Comparison of ENCODE assay signal across 12 cellular contexts in the genomic region with DNA sequence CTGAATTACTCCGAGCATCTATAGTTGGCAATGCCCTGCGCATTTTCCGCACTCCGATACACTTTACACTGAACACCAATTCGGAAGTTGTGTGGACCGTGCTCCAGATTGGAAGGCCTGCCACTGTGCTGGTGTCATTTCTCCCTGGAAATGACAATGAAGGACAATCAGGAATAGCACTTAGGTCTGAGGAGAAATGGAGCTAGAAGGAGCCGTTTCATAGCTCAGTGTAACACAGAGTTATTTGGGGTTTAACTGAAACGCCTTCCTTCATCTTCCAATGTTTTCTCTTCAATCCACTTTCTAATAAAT. TPM values are rescaled to one million over a fixed set of nuclear protein-coding genes. Genes with fewer than 3 reads are reported as not detected.
A peak's percentile ranks its signal among the peaks of the same experiment; 100 is the strongest.
DNase-seq lines count a peak whose midpoint lies in the region; ATAC-seq and TF ChIP-seq lines count a peak whose summit lies in the region.
"Had no signal": no experiment of that assay in that cellular context is flagged by ENCODE, and none has a peak within 500 bp of the region (broad histone marks: within the 10 kb centered on the region; RNA-seq: fewer than 3 reads in every experiment).

No MANE protein-coding gene starts in this region.

- dilution Hi-C loops in mammary epithelial cell (cut with HindIII; ENCODE audit: low sequenced_read_pairs), result no loop called here

- no peaks in the 10 kb centered on the region for H4K20me1 ChIP-seq in mammary epithelial cell (ENCODE audit: insufficient read depth, low read length)
- H4K20me1 ChIP-seq in OCI-LY7 (ENCODE audit: insufficient read depth, low read length), result no peaks in the 10 kb centered on the region

- H2AFZ ChIP-seq in mammary epithelial cell (ENCODE audit: low read depth, low read length), result peak overlapping the region; percentile 98
- no peak overlapping the region for H2AFZ ChIP-seq in OCI-LY7 (ENCODE audit: low read length)

- intact Hi-C loops in mammary epithelial cell (cut with micrococcal nuclease), result loop anchor here (1.0 to 5.0 kb wide), 2 partner anchors 16 to 47 kb away; no protein-coding TSS in a partner anchor
- intact Hi-C loops in left lung (cut with DNase I), result no loop called here
- intact Hi-C loops in OCI-LY7 (cut with micrococcal nuclease; ENCODE audit: unreplicated experiment), result no loop called here

- H3K4me2 ChIP-seq in mammary epithelial cell (ENCODE audit: insufficient read depth, low read depth, low read length) (peak overlapping the region; percentile 98), skeletal muscle satellite cell (ENCODE audit: low read length) (peak overlapping the region; percentile 86), OCI-LY7 (ENCODE audit: low read length) (no peak overlapping the region)

- ATAC-seq in left lung, result no peak
- no peak for ATAC-seq in HG03354 (IDR thresholded peaks at IDR 0.05; ENCODE audit: poor library complexity, severe bottlenecking, unreplicated experiment)

- H3K4me1 ChIP-seq in mammary epithelial cell (ENCODE audit: insufficient read depth, low read length), result peaks cover 42% of the 10 kb centered on the region
- H3K4me1 ChIP-seq in left lung, result peaks cover 0 to 13% of the 10 kb centered on the region in 2 donors
- H3K4me1 ChIP-seq in skeletal muscle satellite cell (ENCODE audit: control insufficient read depth, insufficient read depth, low read length), result peaks cover 7% of the 10 kb centered on the region
- no peaks in the 10 kb centered on the region for H3K4me1 ChIP-seq in OCI-LY7 (ENCODE audit: insufficient read depth, low read length, poor library complexity, severe bottlenecking)

- H3K9ac ChIP-seq in mammary epithelial cell (ENCODE audit: insufficient read depth, low read length) (peak overlapping the region; percentile 59), skeletal muscle satellite cell (ENCODE audit: low read depth, low read length) (no peak overlapping the region)

- H3K36me3 ChIP-seq in H7 (replicated peaks; ENCODE audit: control insufficient read depth, insufficient read depth, low read length) (no peaks in the 10 kb centered on the region), mammary epithelial cell (ENCODE audit: insufficient read depth, low read length) (no peaks in the 10 kb centered on the region), left lung (no peaks in the 10 kb centered on the region), skeletal muscle satellite cell (ENCODE audit: insufficient read depth, low read length) (no peaks in the 10 kb centered on the region), OCI-LY7 (ENCODE audit: insufficient read depth, low read length) (no peaks in the 10 kb centered on the region)
- H3K36me3 ChIP-seq: gastroesophageal sphincter had no signal

- H3K4me3 ChIP-seq in H7 (ENCODE audit: insufficient read depth, low read depth, low read length), result peak overlapping the region; percentile 70
- H3K4me3 ChIP-seq in mammary epithelial cell (replicated peaks in 1 of 3; ENCODE audit: insufficient read depth in 1 of 3, low read depth in 2 of 3, low read length in 3 of 3), result peak overlapping the region; percentile 57 to 66 (median 57)
- H3K4me3 ChIP-seq in left lung, result peak overlapping the region; percentile 50 to 51
- H3K4me3 ChIP-seq in skeletal muscle satellite cell (ENCODE audit: low read length), result peak overlapping the region; percentile 70
- no peak overlapping the region for H3K4me3 ChIP-seq in OCI-LY7 (ENCODE audit: low read depth, low read length, poor library complexity, severe bottlenecking)

- H3K79me2 ChIP-seq in mammary epithelial cell (ENCODE audit: insufficient read depth, low read length) (no peaks in the 10 kb centered on the region), OCI-LY7 (ENCODE audit: insufficient read depth, low read depth, low read length) (no peaks in the 10 kb centered on the region)

- in situ Hi-C loops in mammary epithelial cell (cut with MboI; ENCODE audit: low sequenced_read_pairs in 2 of 2), result no loop called here
- in situ Hi-C loops in ACHN (cut with HindIII; ENCODE audit: low pct_ligation_motif_present, low pct_unique_long_range_greater_than_20kb, low sequenced_read_pairs), result no loop called here

- CTCF ChIA-PET in mammary epithelial cell (lab: Charles Lee; ENCODE audit: low non-redundant PET) (no interaction called here), OCI-LY7 (lab: Charles Lee; ENCODE audit: unreplicated experiment) (interaction anchor here (0.9 kb wide), 1 partner anchor 565 kb away, joined by 3 read pairs; the partner anchor contains the start of gene ENPP5)

- H3K9me3 ChIP-seq in mammary epithelial cell (replicated peaks; ENCODE audit: insufficient read depth, low read length) (no peaks in the 10 kb centered on the region), left lung (no peaks in the 10 kb centered on the region), skeletal muscle satellite cell (replicated peaks; ENCODE audit: low read length) (no peaks in the 10 kb centered on the region), OCI-LY7 (ENCODE audit: low read length) (no peaks in the 10 kb centered on the region)
- H3K9me3 ChIP-seq: gastroesophageal sphincter had no signal

- 10% methylated on average over 7 of the region's 8 CpGs for WGBS in mammary epithelial cell (ENCODE audit: low coverage, missing lambda C conversion rate)

- peak overlapping the region; percentile 55 for H3K27ac ChIP-seq in mammary epithelial cell (ENCODE audit: insufficient read depth, low read depth, low read length)
- H3K27ac ChIP-seq in left lung, result peak overlapping the region in 1 of 2 donors; percentile 48
- no peak overlapping the region for H3K27ac ChIP-seq in OCI-LY7 (ENCODE audit: low read depth, low read length, poor library complexity, severe bottlenecking)
- H3K27ac ChIP-seq: gastroesophageal sphincter had no signal

- peaks cover 37% of the 10 kb centered on the region for H3K27me3 ChIP-seq in H7 (ENCODE audit: control insufficient read depth, insufficient read depth, low read length)
- H3K27me3 ChIP-seq in mammary epithelial cell (ENCODE audit: insufficient read depth, low read length), result no peaks in the 10 kb centered on the region
- H3K27me3 ChIP-seq in left lung, result peaks cover 21 to 54% of the 10 kb centered on the region in 2 donors
- peaks cover 39% of the 10 kb centered on the region for H3K27me3 ChIP-seq in skeletal muscle satellite cell (ENCODE audit: control insufficient read depth, insufficient read depth, low read length)

- no TSS peak for BruUV-seq in mammary epithelial cell (replicated peaks; lab: Mats Ljungman, UMichigan)
- no TSS peak for BruUV-seq in OCI-LY7 (replicated peaks; lab: Mats Ljungman, UMichigan)

- no peak for DNase-seq in H7
- DNase-seq in mammary epithelial cell, result no peak
- no peak for DNase-seq in left lung
- DNase-seq in NCI-H748 treated with DMSO at 0.1 percent for 48 hours (lab: John Stamatoyannopoulos, UW), result no peak
- no peak for DNase-seq in OCI-LY7 (ENCODE audit: low spot score)
- no peak for DNase-seq in ACHN
- DNase-seq: activated CD4-positive, alpha-beta T cell treated with anti-CD3 and anti-CD28 coated beads for 4 hours; amniotic stem cell had no signal

- TF ChIP-seq CTCF in mammary epithelial cell (conservative IDR thresholded peaks at IDR 0.05 in 1 of 2, IDR thresholded peaks at IDR 0.05 in 1 of 2; ENCODE audit: extremely low read depth in 1 of 2, insufficient read depth in 1 of 2, low read depth in 1 of 2, low read length in 2 of 2) (no peak), left lung (IDR thresholded peaks at IDR 0.05) (no peak), OCI-LY7 (conservative IDR thresholded peaks at IDR 0.05; ENCODE audit: low read length) (no peak)

- POLR2A ChIA-PET in OCI-LY7 (lab: Charles Lee), result interaction anchor here (1.1 kb wide), 1 partner anchor 11 kb away, joined by 3 read pairs; the partner anchor contains the start of gene ANKRD66

- H3K9me2 ChIP-seq in OCI-LY7 (ENCODE audit: insufficient read depth, low read length), result no peaks in the 10 kb centered on the region

RNA-seq across cellular contexts. Expression of gene PLA2G7, which starts 0.5 kb away (rescaled TPM):
- total RNA-seq in H7 (2014; rRNA removed; shearing (Covaris generic)), result 0.17 and 0.26 TPM in 2 replicates
- total RNA-seq in mammary epithelial cell (1 to 10 TPM; 5.7 to 5.9 TPM), left lung (10 to 100 TPM; 19.6 to 32.1 TPM), OCI-LY7 (2022) (not detected in 2 replicates)
- 5.4 TPM for polyA plus RNA-seq in mammary epithelial cell
- 6.8 TPM for polyA minus RNA-seq in mammary epithelial cell
- total RNA-seq in skeletal muscle satellite cell (2012; rRNA removed), result not detected in 2 replicates
- not detected in 2 replicates for total RNA-seq in OCI-LY7 (2014; rRNA removed; shearing (Covaris generic))
- total RNA-seq: gastroesophageal sphincter had no signal

RNA-seq across cellular contexts. Expression of gene ANKRD66, which starts 11.1 kb away (rescaled TPM):
- total RNA-seq in H7 (2014; rRNA removed; shearing (Covaris generic)), result not detected in 2 replicates
- total RNA-seq in mammary epithelial cell, result not detected
- polyA plus RNA-seq in mammary epithelial cell, result not detected
- not detected for polyA minus RNA-seq in mammary epithelial cell
- 1 to 10 TPM in 1 of 2 donors, not detected in 1; 2.4 TPM for total RNA-seq in left lung
- total RNA-seq in skeletal muscle satellite cell (2012; rRNA removed), result not detected in 2 replicates
- total RNA-seq in OCI-LY7 (2014; rRNA removed; shearing (Covaris generic)), result not detected in 2 replicates
- not detected in 2 replicates for total RNA-seq in OCI-LY7 (2022)
- total RNA-seq: sciatic nerve had no signal

RNA-seq across cellular contexts. Expression of gene TDRD6, which starts 48.0 kb away (rescaled TPM):
- not detected in 2 replicates for total RNA-seq in H7 (2014; rRNA removed; shearing (Covaris generic))
- total RNA-seq in mammary epithelial cell (under 1 TPM; 0.09 to 0.50 TPM), left lung (under 1 TPM; 0.34 to 0.38 TPM), OCI-LY7 (2022) (4.0 and 4.5 TPM in 2 replicates)
- polyA plus RNA-seq in mammary epithelial cell, result 0.01 TPM
- polyA minus RNA-seq in mammary epithelial cell, result 0.52 TPM
- total RNA-seq in skeletal muscle satellite cell (2012; rRNA removed), result under 0.01 TPM in 1 of 2 replicates, not detected in the other
- total RNA-seq in OCI-LY7 (2014; rRNA removed; shearing (Covaris generic)), result 3.5 and 4.6 TPM in 2 replicates

RNA-seq across cellular contexts. Expression of gene MEP1A, which starts 57.5 kb away (rescaled TPM):
- not detected in 2 replicates for total RNA-seq in H7 (2014; rRNA removed; shearing (Covaris generic))
- total RNA-seq in mammary epithelial cell (under 1 TPM in 1 of 2 donors, not detected in 1; 0.14 TPM), left lung (not detected), OCI-LY7 (2022) (not detected in 2 replicates)
- 0.12 TPM for polyA plus RNA-seq in mammary epithelial cell
- 2.1 TPM for polyA minus RNA-seq in mammary epithelial cell
- total RNA-seq in skeletal muscle satellite cell (2012; rRNA removed), result not detected in 2 replicates
- not detected in 2 replicates for total RNA-seq in OCI-LY7 (2014; rRNA removed; shearing (Covaris generic))
- total RNA-seq: gastroesophageal sphincter, sciatic nerve had no signal
